14 cellular contexts compared by ENCODE assay signal in genomic region chr7:136353287-136353686, GRCh38.
DNase-seq lines count a peak whose midpoint lies in the region; ATAC-seq lines count a peak whose summit lies in the region.
"Had no signal": no experiment of that assay in that cellular context is flagged by ENCODE, and none has a peak within 500 bp of the region (broad histone marks: within the 10 kb centered on the region; RNA-seq: fewer than 3 reads in every experiment).

No MANE protein-coding gene starts in this region.

- H3K36me3 Mint-ChIP-seq in T-helper 17 cell (ENCODE audit: low read depth), result no peaks in the 10 kb centered on the region
- no peaks in the 10 kb centered on the region for H3K36me3 Mint-ChIP-seq in activated T-helper 17 cell treated with anti-CD3 and anti-CD28 coated beads, Interleukin-2, amount 50 U/mL, for 72 hours (ENCODE audit: low read depth)
- H3K36me3 Mint-ChIP-seq: naive B cell, type B pancreatic cell had no signal

- no peaks in the 10 kb centered on the region for H3K9me3 Mint-ChIP-seq in activated T-helper 17 cell treated with anti-CD3 and anti-CD28 coated beads, Interleukin-2, amount 50 U/mL, for 72 hours
- H3K9me3 Mint-ChIP-seq: type B pancreatic cell had no signal

- no peak overlapping the region for H3K27ac Mint-ChIP-seq in T-helper 17 cell
- no peak overlapping the region for H3K27ac Mint-ChIP-seq in activated T-helper 17 cell treated with anti-CD3 and anti-CD28 coated beads, Interleukin-2, amount 50 U/mL, for 72 hours
- H3K27ac Mint-ChIP-seq: naive B cell, type B pancreatic cell had no signal

- H3K4me1 Mint-ChIP-seq in T-helper 17 cell, result peaks cover 3% of the 10 kb centered on the region
- no peaks in the 10 kb centered on the region for H3K4me1 Mint-ChIP-seq in activated T-helper 17 cell treated with anti-CD3 and anti-CD28 coated beads, Interleukin-2, amount 50 U/mL, for 72 hours

- peaks cover 9% of the 10 kb centered on the region for H3K27me3 Mint-ChIP-seq in T-helper 17 cell
- H3K27me3 Mint-ChIP-seq in activated T-helper 17 cell treated with anti-CD3 and anti-CD28 coated beads, Interleukin-2, amount 50 U/mL, for 72 hours, result no peaks in the 10 kb centered on the region
- H3K27me3 Mint-ChIP-seq: type B pancreatic cell had no signal

- H3K9me3 ChIP-seq in T-helper 17 cell (ENCODE audit: control insufficient read depth, low read length, poor library complexity, severe bottlenecking), result no peaks in the 10 kb centered on the region
- H3K9me3 ChIP-seq: BLaER1 had no signal

- ATAC-seq in GM18868 (IDR thresholded peaks at IDR 0.05; ENCODE audit: unreplicated experiment), result peak; percentile 76
- peak; percentile 63 for ATAC-seq in GM21619 (IDR thresholded peaks at IDR 0.05; ENCODE audit: unreplicated experiment)
- ATAC-seq in HG03135 (IDR thresholded peaks at IDR 0.05; ENCODE audit: unreplicated experiment), result peak; percentile 67
- ATAC-seq in T-helper 17 cell, result no peak
- no peak for ATAC-seq in activated T-helper 17 cell treated with anti-CD3 and anti-CD28 coated beads, Interleukin-2, amount 50 U/mL, for 72 hours (replicated peaks)

- no peak for DNase-seq in T-helper 17 cell
- no peak for DNase-seq in stimulated activated CD4-positive, alpha-beta T cell treated with anti-CD3 and anti-CD28 coated beads, Interleukin-12 subunit alpha, Interleukin-12 subunit beta, amount 100 ng/mL, for 4 hours
- DNase-seq in Ammon's horn (ENCODE audit: low spot score), result no peak
- DNase-seq in NCI-H1417 treated with DMSO at 0.1 percent for 48 hours (lab: John Stamatoyannopoulos, UW), result no peak
- DNase-seq: GF-D8, kidney, naive B cell, PC-9 had no signal

- peak overlapping the region; percentile 25 for H3K4me3 Mint-ChIP-seq in T-helper 17 cell
- no peak overlapping the region for H3K4me3 Mint-ChIP-seq in activated T-helper 17 cell treated with anti-CD3 and anti-CD28 coated beads, Interleukin-2, amount 50 U/mL, for 72 hours
- H3K4me3 Mint-ChIP-seq: naive B cell, type B pancreatic cell had no signal

Comparison
In these comparisons a context has a peak if more than half of its experiments do, and no peak if none do; other contexts are left out.
1. ATAC-seq: peak in GM18868 (single experiment), GM21619 (single experiment) and HG03135 (single experiment); none in T-helper 17 cell (single experiment) and activated T-helper 17 cell treated with anti-CD3 and anti-CD28 coated beads, Interleukin-2, amount 50 U/mL, for 72 hours (single experiment).